In the genomic region with DNA sequence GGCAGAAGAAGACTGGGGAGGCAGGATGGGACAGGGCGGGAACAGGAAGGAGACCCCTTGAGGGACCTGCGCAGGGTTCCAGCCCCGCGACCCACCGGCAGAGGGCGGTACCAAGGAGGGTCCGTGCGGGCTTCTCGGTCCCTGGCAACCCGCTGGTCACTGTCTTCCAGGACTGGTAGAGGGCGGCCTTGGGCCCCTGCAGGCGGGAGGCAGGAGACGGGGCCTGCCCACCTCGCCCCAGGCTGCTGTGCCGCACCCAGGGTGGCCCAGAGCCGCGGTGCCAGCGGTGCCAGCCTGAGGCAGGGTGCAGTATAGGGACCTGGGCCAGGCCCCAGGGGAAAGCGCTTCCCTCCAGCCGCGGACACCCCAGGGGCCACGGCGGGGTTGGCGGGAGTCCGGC, we compare ENCODE assay signal across 8 cellular contexts. TPM values are rescaled to one million over a fixed set of nuclear protein-coding genes. Genes with fewer than 3 reads are reported as not detected.
A peak's percentile ranks its signal among the peaks of the same experiment; 100 is the strongest.
DNase-seq lines count a peak whose midpoint lies in the region; ATAC-seq and TF ChIP-seq lines count a peak whose summit lies in the region.

No MANE protein-coding gene starts in this region.

- no peak overlapping the region for H3K4me3 Mint-ChIP-seq in activated CD8-positive, alpha-beta memory T cell treated with anti-CD3 and anti-CD28 coated beads, Interleukin-2, amount 10 ng/mL, durations not matched to agents 7 days and 5 days
- H3K4me3 Mint-ChIP-seq in natural killer cell treated with Interleukin-12 subunit alpha and Interleukin-12 subunit beta and Interleukin-15 and Interleukin-18, amount 100 ng/mL, for 72 hours = no peak overlapping the region
- H3K4me3 Mint-ChIP-seq in stimulated activated naive B cell treated with anti-CD40 and anti-IgM and Interleukin-4, amounts not matched to agents 10 μg/mL and 1 μg/mL and 100 μg/mL, for 72 hours = peak overlapping the region; percentile 26 to 55

- CTCF ChIA-PET in activated CD8-positive, alpha-beta memory T cell treated with anti-CD3 and anti-CD28 coated beads, Interleukin-2, amount 10 ng/mL, durations not matched to agents 7 days and 5 days (lab: Charles Lee) = interaction anchor here (1.1 to 1.8 kb wide), 6 partner anchors 16 to 84 kb away, joined by 3 to 7 read pairs (median 4); a partner anchor contains a TSS
- CTCF ChIA-PET in PC-9 (lab: Charles Lee) = no interaction called here

- H3K36me3 ChIP-seq in PC-9 (ENCODE audit: low read depth) = no peaks in the 10 kb centered on the region

- peaks cover 15% of the 10 kb centered on the region for H3K4me1 Mint-ChIP-seq in activated CD8-positive, alpha-beta memory T cell treated with anti-CD3 and anti-CD28 coated beads, Interleukin-2, amount 10 ng/mL, durations not matched to agents 7 days and 5 days
- H3K4me1 Mint-ChIP-seq in natural killer cell treated with Interleukin-12 subunit alpha and Interleukin-12 subunit beta and Interleukin-15 and Interleukin-18, amount 100 ng/mL, for 72 hours (ENCODE audit: low read depth in 2 of 2) = peaks cover 3 to 12% of the 10 kb centered on the region in 2 donors
- peaks cover 7 to 15% of the 10 kb centered on the region in 2 donors for H3K4me1 Mint-ChIP-seq in stimulated activated naive B cell treated with anti-CD40 and anti-IgM and Interleukin-4, amounts not matched to agents 10 μg/mL and 1 μg/mL and 100 μg/mL, for 72 hours

- H3F3A ChIP-seq in PC-9 (ENCODE audit: insufficient read depth, low read depth) = no peaks in the 10 kb centered on the region

- peak; percentile 82 for ATAC-seq in activated CD8-positive, alpha-beta memory T cell treated with anti-CD3 and anti-CD28 coated beads, Interleukin-2, amount 10 ng/mL, durations not matched to agents 7 days and 5 days
- peak; percentile 81 to 92 for ATAC-seq in natural killer cell treated with Interleukin-12 subunit alpha and Interleukin-12 subunit beta and Interleukin-15 and Interleukin-18, amount 100 ng/mL, for 72 hours
- peak; percentile 88 to 92 for ATAC-seq in stimulated activated naive B cell treated with anti-CD40 and anti-IgM and Interleukin-4, amounts not matched to agents 10 μg/mL and 1 μg/mL and 100 μg/mL, for 72 hours (replicated peaks)

- no peaks in the 10 kb centered on the region for H3K9me3 Mint-ChIP-seq in activated CD8-positive, alpha-beta memory T cell treated with anti-CD3 and anti-CD28 coated beads, Interleukin-2, amount 10 ng/mL, durations not matched to agents 7 days and 5 days (ENCODE audit: low read depth)
- H3K9me3 Mint-ChIP-seq in natural killer cell treated with Interleukin-12 subunit alpha and Interleukin-12 subunit beta and Interleukin-15 and Interleukin-18, amount 100 ng/mL, for 72 hours = no peaks in the 10 kb centered on the region
- peaks cover 2 to 3% of the 10 kb centered on the region in 2 donors for H3K9me3 Mint-ChIP-seq in stimulated activated naive B cell treated with anti-CD40 and anti-IgM and Interleukin-4, amounts not matched to agents 10 μg/mL and 1 μg/mL and 100 μg/mL, for 72 hours

- no peak overlapping the region for H2AFZ ChIP-seq in PC-9

- H3K27me3 ChIP-seq in PC-9 (ENCODE audit: insufficient read depth, low read depth) = no peaks in the 10 kb centered on the region

- no peak overlapping the region for H3K27ac Mint-ChIP-seq in activated CD8-positive, alpha-beta memory T cell treated with anti-CD3 and anti-CD28 coated beads, Interleukin-2, amount 10 ng/mL, durations not matched to agents 7 days and 5 days
- H3K27ac Mint-ChIP-seq in natural killer cell treated with Interleukin-12 subunit alpha and Interleukin-12 subunit beta and Interleukin-15 and Interleukin-18, amount 100 ng/mL, for 72 hours = peak overlapping the region in 1 of 2 donors; percentile 42
- no peak overlapping the region for H3K27ac Mint-ChIP-seq in stimulated activated naive B cell treated with anti-CD40 and anti-IgM and Interleukin-4, amounts not matched to agents 10 μg/mL and 1 μg/mL and 100 μg/mL, for 72 hours

- no peaks in the 10 kb centered on the region for H4K20me1 ChIP-seq in PC-9 (ENCODE audit: insufficient read depth)

- H3K4me1 ChIP-seq in PC-9 (replicated peaks; ENCODE audit: insufficient read depth) = no peaks in the 10 kb centered on the region

- H3K9me2 ChIP-seq in PC-9 (ENCODE audit: insufficient read depth) = no peaks in the 10 kb centered on the region

- H3K79me2 ChIP-seq in PC-9 (ENCODE audit: low read depth) = no peaks in the 10 kb centered on the region

- POLR2A ChIA-PET in PC-9 (lab: Charles Lee; ENCODE audit: unreplicated experiment) = no interaction called here

- no TSS peak for BruUV-seq in PC-9 (replicated peaks; lab: Mats Ljungman, UMichigan)

- TF ChIP-seq POLR2A in erythroblast (IDR thresholded peaks at IDR 0.05; ENCODE audit: low read length) = no peak

- H3K4me2 ChIP-seq in PC-9 = no peak overlapping the region

- H3K36me3 Mint-ChIP-seq in activated CD8-positive, alpha-beta memory T cell treated with anti-CD3 and anti-CD28 coated beads, Interleukin-2, amount 10 ng/mL, durations not matched to agents 7 days and 5 days = no peaks in the 10 kb centered on the region
- no peaks in the 10 kb centered on the region for H3K36me3 Mint-ChIP-seq in natural killer cell treated with Interleukin-12 subunit alpha and Interleukin-12 subunit beta and Interleukin-15 and Interleukin-18, amount 100 ng/mL, for 72 hours
- H3K36me3 Mint-ChIP-seq in stimulated activated naive B cell treated with anti-CD40 and anti-IgM and Interleukin-4, amounts not matched to agents 10 μg/mL and 1 μg/mL and 100 μg/mL, for 72 hours = no peaks in the 10 kb centered on the region

- H3K9me3 ChIP-seq in PC-9 (ENCODE audit: insufficient read depth, low read depth) = no peaks in the 10 kb centered on the region

- intact Hi-C loops in PC-9 (cut with micrococcal nuclease; ENCODE audit: unreplicated experiment) = no loop called here

- DNase-seq in GM20000 (ENCODE audit: low spot score) (peak; percentile 81), erythroblast (lab: John Stamatoyannopoulos, UW) (peak; percentile 26 to 34), PC-9 (no peak), amniotic stem cell (lab: John Stamatoyannopoulos, UW) (no peak), AML-193 (lab: John Stamatoyannopoulos, UW) (no peak)
- peak; percentile 62 for DNase-seq in activated CD8-positive, alpha-beta memory T cell treated with anti-CD3 and anti-CD28 coated beads, Interleukin-2, amount 10 ng/mL, durations not matched to agents 7 days and 5 days
- peak; percentile 75 for DNase-seq in natural killer cell treated with Interleukin-12 subunit alpha and Interleukin-12 subunit beta and Interleukin-15 and Interleukin-18, amount 100 ng/mL, for 72 hours (ENCODE audit: low spot score)
- peak; percentile 39 for DNase-seq in stimulated activated naive B cell treated with anti-CD40 and anti-IgM and Interleukin-4, amounts not matched to agents 10 μg/mL and 1 μg/mL and 100 μg/mL, for 72 hours

- no peak overlapping the region for H3K27ac ChIP-seq in PC-9

- peak; percentile 70 for TF ChIP-seq CTCF in GM20000 (IDR thresholded peaks at IDR 0.05; ENCODE audit: extremely low read depth, missing control alignments)
- no peak for TF ChIP-seq CTCF in PC-9 (conservative IDR thresholded peaks at IDR 0.05)

- H3K27me3 Mint-ChIP-seq in activated CD8-positive, alpha-beta memory T cell treated with anti-CD3 and anti-CD28 coated beads, Interleukin-2, amount 10 ng/mL, durations not matched to agents 7 days and 5 days = peaks cover 4% of the 10 kb centered on the region
- peaks cover 8 to 10% of the 10 kb centered on the region in 2 donors for H3K27me3 Mint-ChIP-seq in natural killer cell treated with Interleukin-12 subunit alpha and Interleukin-12 subunit beta and Interleukin-15 and Interleukin-18, amount 100 ng/mL, for 72 hours
- peaks cover 8 to 17% of the 10 kb centered on the region in 2 donors for H3K27me3 Mint-ChIP-seq in stimulated activated naive B cell treated with anti-CD40 and anti-IgM and Interleukin-4, amounts not matched to agents 10 μg/mL and 1 μg/mL and 100 μg/mL, for 72 hours

- no peak overlapping the region for H3K4me3 ChIP-seq in PC-9

RNA-seq across cellular contexts. Expression of a gene that starts 34.5 kb away (rescaled TPM):
- total RNA-seq in activated CD8-positive, alpha-beta memory T cell treated with anti-CD3 and anti-CD28 coated beads, Interleukin-2, amount 10 ng/mL, durations not matched to agents 7 days and 5 days = under 1 TPM; 0.38 to 0.52 TPM
- under 1 TPM in 1 of 2 donors, not detected in 1; 0.64 TPM for total RNA-seq in natural killer cell treated with Interleukin-12 subunit alpha and Interleukin-12 subunit beta and Interleukin-15 and Interleukin-18, amount 100 ng/mL, for 72 hours
- total RNA-seq in PC-9 (2021) = 0.48 and 0.63 TPM in 2 replicates

Comparison
In these comparisons a context has a peak if more than half of its experiments do, and no peak if none do; other contexts are left out.
1. DNase-seq: peak in GM20000 (single experiment), activated CD8-positive, alpha-beta memory T cell treated with anti-CD3 and anti-CD28 coated beads, Interleukin-2, amount 10 ng/mL, durations not matched to agents 7 days and 5 days (single experiment), erythroblast (2 of 2), natural killer cell treated with Interleukin-12 subunit alpha and Interleukin-12 subunit beta and Interleukin-15 and Interleukin-18, amount 100 ng/mL, for 72 hours (single experiment) and stimulated activated naive B cell treated with anti-CD40 and anti-IgM and Interleukin-4, amounts not matched to agents 10 μg/mL and 1 μg/mL and 100 μg/mL, for 72 hours (single experiment); none in PC-9 (0 of 2), amniotic stem cell (single experiment) and AML-193 (0 of 2).
2. H3K4me3 Mint-ChIP-seq: peak in stimulated activated naive B cell treated with anti-CD40 and anti-IgM and Interleukin-4, amounts not matched to agents 10 μg/mL and 1 μg/mL and 100 μg/mL, for 72 hours (2 of 2); none in activated CD8-positive, alpha-beta memory T cell treated with anti-CD3 and anti-CD28 coated beads, Interleukin-2, amount 10 ng/mL, durations not matched to agents 7 days and 5 days (single experiment) and natural killer cell treated with Interleukin-12 subunit alpha and Interleukin-12 subunit beta and Interleukin-15 and Interleukin-18, amount 100 ng/mL, for 72 hours (single experiment).
3. Peak in every context shown above with its lines, with median percentiles within 50 percentile points of each other: ATAC-seq.